ENCODE assay signal across 9 cellular contexts in the genomic region with DNA sequence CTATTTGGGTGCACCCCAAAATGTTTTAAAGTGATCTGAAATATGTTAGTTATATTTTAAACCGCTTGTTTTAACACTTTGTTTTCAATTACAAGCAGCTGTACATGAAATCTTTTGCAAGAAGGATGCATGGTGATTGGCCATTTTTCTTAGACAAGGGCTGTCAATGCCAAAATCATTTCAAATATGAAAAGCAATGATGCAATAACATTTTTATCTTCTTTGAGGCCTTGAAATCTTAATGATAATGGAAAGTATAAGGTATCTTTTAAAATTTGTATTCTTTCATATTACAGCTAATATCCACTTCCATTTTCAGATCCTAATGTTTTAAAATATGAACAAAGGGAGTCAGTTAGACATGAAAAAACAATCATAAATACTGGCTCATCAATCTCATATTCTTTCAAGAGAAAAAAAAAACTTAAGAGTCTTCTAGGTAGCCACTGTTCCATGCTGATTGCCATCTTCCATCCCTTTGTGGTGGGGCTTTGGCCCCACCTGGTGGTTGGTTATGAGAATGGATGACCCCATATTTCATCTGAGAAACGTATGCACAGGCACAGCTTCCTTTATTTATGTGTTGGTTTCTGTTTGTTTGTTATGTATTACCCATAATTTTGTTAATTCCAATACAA.
DNase-seq lines count a peak whose midpoint lies in the region; ATAC-seq and TF ChIP-seq lines count a peak whose summit lies in the region.
"Had no signal": no experiment of that assay in that cellular context is flagged by ENCODE, and none has a peak within 500 bp of the region (broad histone marks: within the 10 kb centered on the region; RNA-seq: fewer than 3 reads in every experiment).

No MANE protein-coding gene starts in this region.

- TF ChIP-seq CTCF in right atrium auricular region (IDR thresholded peaks at IDR 0.05) (peak in 1 of 2 donors; percentile 77), cardiac fibroblast (IDR thresholded peaks at IDR 0.05; ENCODE audit: low read depth, low read length) (peak; percentile 65), omental fat pad (IDR thresholded peaks at IDR 0.05) (no peak)

- H3K27me3 ChIP-seq in right atrium auricular region = no peaks in the 10 kb centered on the region
- no peaks in the 10 kb centered on the region for H3K27me3 ChIP-seq in NT2/D1 (ENCODE audit: insufficient read depth, insufficient read length)

- no peaks in the 10 kb centered on the region for H3K36me3 ChIP-seq in right atrium auricular region
- H3K36me3 ChIP-seq in NT2/D1 (ENCODE audit: insufficient read depth, insufficient read length, low read length) = no peaks in the 10 kb centered on the region

- intact Hi-C loops in Right ventricle myocardium superior (cut with DNase I) = no loop called here

- no peak for ATAC-seq in Right ventricle myocardium superior (ENCODE audit: poor library complexity)
- ATAC-seq in GM21526 (IDR thresholded peaks at IDR 0.05; ENCODE audit: low FRiP score, unreplicated experiment) = peak; percentile 95
- no peak for ATAC-seq in omental fat pad (ENCODE audit: low FRiP score)
- ATAC-seq: mucosa of descending colon had no signal

- H3K9ac ChIP-seq in NT2/D1 (ENCODE audit: insufficient read length, low read depth) = no peak overlapping the region

- DNase-seq in Right ventricle myocardium superior (peak; percentile 39), right atrium auricular region (ENCODE audit: low spot score) (no peak), HK-2 (ENCODE audit: unreplicated experiment) (peak; percentile 53), NT2/D1 (ENCODE audit: low read depth, low spot score) (peak; percentile 8), cardiac fibroblast (ENCODE audit: low read depth in 2 of 2) (peak; percentile 46 to 57), medulla oblongata (ENCODE audit: extremely low spot score) (peak; percentile 67), omental fat pad (ENCODE audit: low spot score) (no peak)

- H3K27ac ChIP-seq in right atrium auricular region = no peak overlapping the region

- H3K9me3 ChIP-seq in right atrium auricular region (no peaks in the 10 kb centered on the region), NT2/D1 (ENCODE audit: insufficient read depth, low read length) (no peaks in the 10 kb centered on the region)
- H3K9me3 ChIP-seq: mucosa of descending colon had no signal

- H3K4me1 ChIP-seq in right atrium auricular region (no peaks in the 10 kb centered on the region), NT2/D1 (ENCODE audit: insufficient read depth, insufficient read length) (no peaks in the 10 kb centered on the region)

- H3K4me3 ChIP-seq in right atrium auricular region (no peak overlapping the region), NT2/D1 (ENCODE audit: insufficient read length, low read depth) (no peak overlapping the region), cardiac fibroblast (replicated peaks in 1 of 2; ENCODE audit: low read depth in 2 of 2, low read length in 2 of 2) (no peak overlapping the region)
- H3K4me3 ChIP-seq: mucosa of descending colon had no signal

Comparison
In these comparisons a context has a peak if more than half of its experiments do, and no peak if none do; other contexts are left out.
1. DNase-seq: peak in Right ventricle myocardium superior (single experiment), HK-2 (single experiment), NT2/D1 (single experiment), cardiac fibroblast (2 of 2) and medulla oblongata (single experiment); none in right atrium auricular region (single experiment) and omental fat pad (single experiment).